ENCODE assay signal across 11 cellular contexts in the genomic region with DNA sequence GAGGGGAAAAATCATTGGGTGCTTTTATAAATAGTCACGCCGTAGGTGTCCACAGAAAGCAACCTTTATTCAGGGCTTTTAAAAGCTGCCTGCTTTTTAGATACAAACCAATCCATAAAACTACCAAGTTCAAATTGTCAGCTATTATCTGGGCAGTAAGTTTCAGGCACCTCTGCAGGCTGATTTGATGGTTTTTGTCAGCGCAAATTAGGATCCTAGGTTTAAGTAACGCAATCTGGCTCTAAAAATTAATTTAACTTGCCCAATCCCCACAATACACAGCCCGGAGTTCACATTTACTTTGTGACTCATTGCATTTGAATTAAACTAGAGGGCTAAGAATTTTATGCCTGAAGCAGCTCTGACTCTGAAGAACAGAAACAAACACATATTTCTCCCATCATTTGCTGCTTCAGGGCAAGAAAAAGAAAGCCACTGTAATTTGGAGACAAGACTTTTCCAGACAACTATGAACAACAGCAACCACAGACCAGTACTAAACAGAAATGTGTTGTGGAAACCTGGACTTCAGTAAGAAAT. TPM values are rescaled to one million over a fixed set of nuclear protein-coding genes. Genes with fewer than 3 reads are reported as not detected.
DNase-seq lines count a peak whose midpoint lies in the region; ATAC-seq and TF ChIP-seq lines count a peak whose summit lies in the region.
"Had no signal": no experiment of that assay in that cellular context is flagged by ENCODE, and none has a peak within 500 bp of the region (broad histone marks: within the 10 kb centered on the region; RNA-seq: fewer than 3 reads in every experiment).

No MANE protein-coding gene starts in this region.

- intact Hi-C loops in esophagus squamous epithelium (cut with DNase I) = no loop called here

- H4K20me1 ChIP-seq in neural progenitor cell (ENCODE audit: low read depth) = no peaks in the 10 kb centered on the region

- no peaks in the 10 kb centered on the region for H3F3A ChIP-seq in neural progenitor cell (ENCODE audit: low read depth)

- H3K27me3 Mint-ChIP-seq in neural progenitor cell (ENCODE audit: insufficient read depth, low read depth) = no peaks in the 10 kb centered on the region

- H3K4me3 Mint-ChIP-seq in neural progenitor cell = no peak overlapping the region
- H3K4me3 Mint-ChIP-seq: immature natural killer cell had no signal

- H3K27ac ChIP-seq in esophagus squamous epithelium = peak overlapping the region in 3 of 4 donors; percentile 54 to 61 (median 57)
- no peak overlapping the region for H3K27ac ChIP-seq in neural progenitor cell

- TF ChIP-seq CTCF in esophagus squamous epithelium (IDR thresholded peaks at IDR 0.05) = no peak
- TF ChIP-seq CTCF in neural progenitor cell (IDR thresholded peaks at IDR 0.05) = no peak

- H3K79me2 ChIP-seq in neural progenitor cell (ENCODE audit: low read depth) = no peaks in the 10 kb centered on the region

- peaks cover 62% of the 10 kb centered on the region for H3K4me1 Mint-ChIP-seq in neural progenitor cell
- H3K4me1 Mint-ChIP-seq: immature natural killer cell had no signal

- peak; percentile 67 for DNase-seq in COLO829 (ENCODE audit: low spot score)
- DNase-seq in RPMI7951 (ENCODE audit: low read depth) = peak; percentile 98
- DNase-seq in esophagus squamous epithelium (lab: John Stamatoyannopoulos, UW) = no peak
- DNase-seq in neural progenitor cell (ENCODE audit: low spot score) = no peak
- no peak for DNase-seq in anterior cingulate cortex (lab: John Stamatoyannopoulos, UW)
- no peak for DNase-seq in pons (ENCODE audit: low spot score)
- DNase-seq in NCI-H1436 treated with DMSO at 0.1 percent for 48 hours (lab: John Stamatoyannopoulos, UW) = no peak
- DNase-seq: DND-41, immature natural killer cell had no signal

- H3K9me3 ChIP-seq in esophagus squamous epithelium (no peaks in the 10 kb centered on the region), neural progenitor cell (ENCODE audit: low read depth) (no peaks in the 10 kb centered on the region)

- no peaks in the 10 kb centered on the region for H3K27me3 ChIP-seq in esophagus squamous epithelium
- no peaks in the 10 kb centered on the region for H3K27me3 ChIP-seq in neural progenitor cell

- 32 to 48% methylated on average over 5 of the region's 5 CpGs for WGBS in esophagus squamous epithelium, 2 donors

- H3K4me3 ChIP-seq in esophagus squamous epithelium = no peak overlapping the region
- H3K4me3 ChIP-seq in neural progenitor cell = no peak overlapping the region

- H3K36me3 Mint-ChIP-seq in neural progenitor cell = peaks cover 7% of the 10 kb centered on the region
- H3K36me3 Mint-ChIP-seq: immature natural killer cell had no signal

- H2AFZ ChIP-seq in neural progenitor cell (replicated peaks) = no peak overlapping the region

- H3K9me3 Mint-ChIP-seq in neural progenitor cell = no peaks in the 10 kb centered on the region
- H3K9me3 Mint-ChIP-seq: immature natural killer cell had no signal

- no peak overlapping the region for H3K9ac ChIP-seq in neural progenitor cell

- H3K36me3 ChIP-seq in esophagus squamous epithelium (no peaks in the 10 kb centered on the region), neural progenitor cell (no peaks in the 10 kb centered on the region)

- ATAC-seq in GM19328 (IDR thresholded peaks at IDR 0.05; ENCODE audit: unreplicated experiment) = no peak
- ATAC-seq: activated CD4-positive, CD25-positive, alpha-beta regulatory T cell treated with anti-CD3 and anti-CD28 coated beads, Interleukin-2, amount 50 U/mL, for 24 hours had no signal

- H3K4me1 ChIP-seq in esophagus squamous epithelium (peaks cover 0 to 60% (median 18%) of the 10 kb centered on the region in 3 donors), neural progenitor cell (peaks cover 14% of the 10 kb centered on the region)

- TF ChIP-seq POLR2A in esophagus squamous epithelium (IDR thresholded peaks at IDR 0.05) = no peak

- peak overlapping the region; percentile 78 for H3K27ac Mint-ChIP-seq in neural progenitor cell
- H3K27ac Mint-ChIP-seq: immature natural killer cell had no signal

- H3K4me2 ChIP-seq in neural progenitor cell = no peak overlapping the region

RNA-seq across cellular contexts. Expression of gene NRP1, which starts 43.3 kb away (rescaled TPM):
- total RNA-seq in RPMI7951 (2014; rRNA removed; shearing (Covaris generic)) = 308 and 390 TPM in 2 replicates
- total RNA-seq in esophagus squamous epithelium (10 to 100 TPM in 2 of 4 donors, 1 to 10 TPM in 2; 3.1 to 27.7 (median 12.0) TPM), neural progenitor cell (ENCODE audit: low replicate concordance) (1.9 and 2.0 TPM in 2 replicates)

Comparison
In these comparisons a context has a peak if more than half of its experiments do, and no peak if none do; other contexts are left out.
1. DNase-seq: peak in COLO829 (single experiment) and RPMI7951 (single experiment); none in esophagus squamous epithelium (single experiment), neural progenitor cell (single experiment), anterior cingulate cortex (0 of 58), pons (single experiment) and NCI-H1436 treated with DMSO at 0.1 percent for 48 hours (single experiment).
2. RNA of gene NRP1, which starts 43.3 kb away (total RNA-seq): 308 to 390 TPM in RPMI7951; 3.1 to 27.7 TPM in esophagus squamous epithelium and 1.9 to 2.0 TPM in neural progenitor cell; every median in the first group is over 10 times any median in the second.